In the genomic region with DNA sequence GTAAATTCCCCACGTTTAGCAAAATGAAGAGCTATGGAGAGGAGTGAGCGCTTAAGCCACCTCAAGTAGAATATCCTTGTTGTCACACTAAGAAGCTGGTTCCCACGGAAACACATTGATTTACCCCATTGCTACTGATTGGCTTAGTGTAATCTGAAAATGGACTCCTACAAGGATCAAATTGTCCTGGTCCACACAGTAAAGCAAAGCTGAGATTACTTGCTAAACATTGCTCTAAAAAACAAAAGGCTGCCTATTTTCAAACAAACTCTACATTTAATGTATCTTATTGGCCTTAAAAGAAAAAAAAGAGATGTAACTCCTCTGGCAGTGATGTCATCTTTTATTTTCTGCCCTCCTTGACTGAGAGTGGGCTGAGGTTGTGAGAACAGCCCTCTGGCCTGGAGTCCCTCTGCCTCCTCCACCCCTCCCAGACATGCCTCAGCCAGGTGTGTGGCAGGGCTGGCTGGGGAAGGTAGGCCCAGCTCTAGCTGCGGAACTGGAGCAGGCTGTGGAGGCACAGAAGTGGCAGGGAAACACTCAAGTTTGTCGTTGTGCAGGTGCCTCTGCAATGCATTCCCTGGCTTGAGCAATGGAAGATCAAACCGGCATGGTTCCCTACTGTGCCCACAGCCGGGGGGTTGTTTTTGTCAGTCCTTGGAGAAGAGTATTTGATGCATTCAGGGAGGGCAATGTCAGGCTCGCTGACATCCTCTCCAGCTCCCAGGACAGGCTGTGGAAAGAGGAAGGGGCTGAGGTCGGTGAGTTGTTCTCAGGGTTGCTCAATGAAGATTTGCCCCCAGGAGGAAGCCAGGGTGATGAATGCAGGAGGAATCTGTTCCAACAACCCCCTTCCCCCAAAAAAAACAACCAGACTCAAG, we compare ENCODE assay signal across 1 cellular context.
TF ChIP-seq lines count a peak whose summit lies in the region.

No MANE protein-coding gene starts in this region.

TF ChIP-seq in K562, 482 proteins besides CTCF, POLR2A, EP300 and RAD21 (continued from another document):
- no peak for TF ChIP-seq ZNF512 (tag; IDR thresholded peaks at IDR 0.05)
- TF ChIP-seq, protein P1, sequence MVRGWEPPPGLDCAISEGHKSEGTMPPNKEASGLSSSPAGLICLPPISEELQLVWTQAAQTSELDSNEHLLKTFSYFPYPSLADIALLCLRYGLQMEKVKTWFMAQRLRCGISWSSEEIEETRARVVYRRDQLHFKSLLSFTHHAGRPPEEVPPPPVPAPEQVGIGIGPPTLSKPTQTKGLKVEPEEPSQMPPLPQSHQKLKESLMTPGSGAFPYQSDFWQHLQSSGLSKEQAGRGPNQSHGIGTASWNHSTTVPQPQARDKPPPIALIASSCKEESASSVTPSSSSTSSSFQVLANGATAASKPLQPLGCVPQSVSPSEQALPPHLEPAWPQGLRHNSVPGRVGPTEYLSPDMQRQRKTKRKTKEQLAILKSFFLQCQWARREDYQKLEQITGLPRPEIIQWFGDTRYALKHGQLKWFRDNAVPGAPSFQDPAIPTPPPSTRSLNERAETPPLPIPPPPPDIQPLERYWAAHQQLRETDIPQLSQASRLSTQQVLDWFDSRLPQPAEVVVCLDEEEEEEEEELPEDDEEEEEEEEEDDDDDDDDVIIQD (CRISPR knock-in tag; IDR thresholded peaks at IDR 0.05), result no peak
- no peak for TF ChIP-seq ZNF507 (tag; conservative IDR thresholded peaks at IDR 0.05)
- TF ChIP-seq, protein P2, sequence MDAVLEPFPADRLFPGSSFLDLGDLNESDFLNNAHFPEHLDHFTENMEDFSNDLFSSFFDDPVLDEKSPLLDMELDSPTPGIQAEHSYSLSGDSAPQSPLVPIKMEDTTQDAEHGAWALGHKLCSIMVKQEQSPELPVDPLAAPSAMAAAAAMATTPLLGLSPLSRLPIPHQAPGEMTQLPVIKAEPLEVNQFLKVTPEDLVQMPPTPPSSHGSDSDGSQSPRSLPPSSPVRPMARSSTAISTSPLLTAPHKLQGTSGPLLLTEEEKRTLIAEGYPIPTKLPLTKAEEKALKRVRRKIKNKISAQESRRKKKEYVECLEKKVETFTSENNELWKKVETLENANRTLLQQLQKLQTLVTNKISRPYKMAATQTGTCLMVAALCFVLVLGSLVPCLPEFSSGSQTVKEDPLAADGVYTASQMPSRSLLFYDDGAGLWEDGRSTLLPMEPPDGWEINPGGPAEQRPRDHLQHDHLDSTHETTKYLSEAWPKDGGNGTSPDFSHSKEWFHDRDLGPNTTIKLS (IDR thresholded peaks at IDR 0.05; ENCODE audit: borderline replicate concordance, low read depth), result no peak
- no peak for TF ChIP-seq IFI16 (CRISPR knock-in tag; IDR thresholded peaks at IDR 0.05)
- no peak for TF ChIP-seq ZNF398 (CRISPR knock-in tag; IDR thresholded peaks at IDR 0.05)
- TF ChIP-seq KLF13 (tag; IDR thresholded peaks at IDR 0.05; ENCODE audit: borderline replicate concordance, low read depth), result no peak
- TF ChIP-seq AFF1 (IDR thresholded peaks at IDR 0.05; ENCODE audit: low read depth in 1 of 2, partially characterized antibody in 2 of 2), result peak in 1 of 2 experiments; percentile 7
- TF ChIP-seq ZNF232 (CRISPR knock-in tag; IDR thresholded peaks at IDR 0.05), result no peak
- no peak for TF ChIP-seq RCOR1 (IDR thresholded peaks at IDR 0.05; ENCODE audit: borderline replicate concordance in 1 of 2, low read depth in 2 of 2, low read length in 2 of 2)
- no peak for TF ChIP-seq NCOA4 (IDR thresholded peaks at IDR 0.05; ENCODE audit: partially characterized antibody)
- TF ChIP-seq BCOR (IDR thresholded peaks at IDR 0.05), result no peak
- TF ChIP-seq SLC30A9 (CRISPR knock-in tag; IDR thresholded peaks at IDR 0.05), result no peak
- TF ChIP-seq FOXP4 (CRISPR knock-in tag; IDR thresholded peaks at IDR 0.05; ENCODE audit: borderline replicate concordance), result no peak
- peak; percentile 76 for TF ChIP-seq RFX1 (IDR thresholded peaks at IDR 0.05)
TF ChIP-seq in K562: peak in this region for 26.
